ENCODE assay signal across 35 cellular contexts in the genomic region with DNA sequence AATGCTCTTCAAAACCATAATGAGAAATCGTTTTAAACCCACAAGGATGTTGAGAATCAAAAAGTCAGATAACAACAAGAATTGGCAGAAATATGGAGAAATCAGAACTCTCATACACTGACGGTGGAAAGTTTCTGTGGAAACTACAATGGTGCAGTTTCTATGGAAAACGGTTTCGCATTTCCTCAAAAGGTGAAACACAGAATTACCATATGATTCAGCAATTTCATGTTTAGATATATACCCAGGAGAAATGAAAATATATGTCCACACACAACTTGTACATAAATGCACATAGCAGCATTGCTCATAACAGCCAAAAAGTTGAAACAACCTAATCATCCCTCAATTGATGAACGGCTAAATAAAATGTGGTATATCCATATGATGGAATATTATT.
"Had no signal": no experiment of that assay in that cellular context is flagged by ENCODE, and none has a peak within 500 bp of the region (broad histone marks: within the 10 kb centered on the region; RNA-seq: fewer than 3 reads in every experiment).

No MANE protein-coding gene starts in this region.

- H3K9me3 ChIP-seq: MG63 had no signal

- H3K27me3 ChIP-seq: MG63 had no signal

- H3K4me3 ChIP-seq: MG63 had no signal

- DNase-seq: Karpas-422, Kasumi-1, MG63, MM.1S, MV-4-11, NCI-H1048, NCI-H1092, NCI-H1092 treated with DMSO at 0.1 percent for 48 hours, NCI-H1105, NCI-H1105 treated with DMSO at 0.1 percent for 48 hours, NCI-H1417, NCI-H1417 treated with DMSO at 0.1 percent for 48 hours, NCI-H1436, NCI-H146, NCI-H1694, NCI-H1694 treated with DMSO at 0.1 percent for 48 hours, NCI-H187, NCI-H187 treated with DMSO at 0.1 percent for 48 hours, NCI-H1930, NCI-H2029, NCI-H2029 treated with DMSO at 0.1 percent for 48 hours, NCI-H2081, NCI-H2081 treated with DMSO at 0.1 percent for 48 hours, NCI-H2107, NCI-H2171, NCI-H2171 treated with DMSO at 0.1 percent for 48 hours, NCI-H2227 treated with DMSO at 0.1 percent for 48 hours, NCI-H226, NCI-H345, NCI-H446, NCI-H446 treated with DMSO at 0.1 percent for 48 hours, NCI-H510A, NCI-H510A treated with DMSO at 0.1 percent for 48 hours, NCI-H524, NCI-H524 treated with DMSO at 0.1 percent for 48 hours had no signal

- H3K36me3 ChIP-seq: MG63 had no signal
